In the genomic region with DNA sequence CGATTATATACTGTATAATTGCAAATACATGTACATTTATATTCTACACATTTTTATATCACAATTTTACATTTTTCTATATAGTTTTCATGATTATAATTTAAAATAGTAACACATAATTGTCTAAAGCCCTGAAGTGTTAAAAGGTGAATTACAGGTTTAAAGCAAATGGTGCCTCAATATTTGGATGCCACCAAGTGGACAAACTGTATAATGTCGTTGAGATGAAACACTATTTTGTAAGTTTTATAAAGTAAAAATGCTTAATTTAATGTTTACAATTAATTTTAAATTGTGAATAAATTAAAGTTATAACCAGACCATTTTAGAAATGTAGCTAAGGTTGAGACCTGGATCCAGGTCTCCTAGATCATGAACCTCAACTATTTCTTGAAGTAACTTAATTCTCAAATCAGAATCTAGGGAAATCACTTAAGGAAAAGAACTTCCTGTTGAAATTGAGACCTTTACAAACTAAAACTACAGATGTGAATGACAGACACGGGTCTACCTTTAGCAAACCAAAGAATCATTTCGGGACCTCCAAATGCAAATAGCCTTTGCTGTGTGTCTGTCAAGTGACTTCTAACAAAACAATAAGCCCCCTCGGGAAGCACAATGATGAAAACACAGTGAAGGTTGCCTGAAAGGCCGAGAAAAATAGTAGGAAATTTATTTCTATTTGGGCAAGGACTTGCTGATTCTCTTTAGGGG, we compare ENCODE assay signal across 8 cellular contexts. TPM values are rescaled to one million over a fixed set of nuclear protein-coding genes. Genes with fewer than 3 reads are reported as not detected.
DNase-seq lines count a peak whose midpoint lies in the region; ATAC-seq, FAIRE-seq and TF ChIP-seq lines count a peak whose summit lies in the region.

No MANE protein-coding gene starts in this region.

- RAD21 ChIA-PET in GM12878 (lab: Charles Lee; ENCODE audit: unreplicated experiment): interaction anchor here (0.6 kb wide), 1 partner anchor 631 kb away, joined by 3 read pairs; no protein-coding TSS in a partner anchor

- POLR2A ChIA-PET in GM12878 (lab: Charles Lee): no interaction called here

- FAIRE-seq in D721Med (lab: Jason Lieb, UNC) (peak; percentile 77), GM12878 (lab: Jason Lieb, UNC) (peak; percentile 7)

- H3K27me3 ChIP-seq in GM12878 (replicated peaks in 1 of 2; ENCODE audit: control insufficient read depth in 2 of 2, insufficient read depth in 2 of 2, low read length in 1 of 2): no peaks in the 10 kb centered on the region
- no peaks in the 10 kb centered on the region for H3K27me3 ChIP-seq in lower lobe of right lung (ENCODE audit: low read depth)

- intact Hi-C loops in GM12878 (cut with micrococcal nuclease; ENCODE audit: unreplicated experiment) (loop anchor here (1.0 to 2.0 kb wide), 2 partner anchors 93 to 341 kb away; no protein-coding TSS in a partner anchor), lower lobe of right lung (cut with DNase I) (no loop called here)

- CTCF ChIA-PET in GM12878 (lab: Yijun Ruan, JAX): interaction anchor here (0.7 to 4.2 kb wide), 15 partner anchors 10 to 348 kb away, joined by 3 to 18 read pairs (median 4); no protein-coding TSS in a partner anchor

- BruUV-seq in GM12878 (replicated peaks; lab: Mats Ljungman, UMichigan): no TSS peak

- H3K36me3 ChIP-seq in GM12878 (ENCODE audit: control insufficient read depth in 2 of 2, insufficient read depth in 2 of 2, low read length in 1 of 2) (no peaks in the 10 kb centered on the region), lower lobe of right lung (no peaks in the 10 kb centered on the region)

- peak; percentile 82 for TF ChIP-seq RAD21 in GM12878 (IDR thresholded peaks at IDR 0.05; ENCODE audit: insufficient read depth, low read depth, low read length)

- H3K27ac ChIP-seq in GM12878 (ENCODE audit: control insufficient read depth, insufficient read depth) (no peak overlapping the region), lower lobe of right lung (peak overlapping the region; percentile 61)

- H3K4me1 ChIP-seq in GM12878 (ENCODE audit: control insufficient read depth, insufficient read depth, low read length) (no peaks in the 10 kb centered on the region), lower lobe of right lung (peaks cover 5% of the 10 kb centered on the region)

- no peaks in the 10 kb centered on the region for H4K20me1 ChIP-seq in GM12878 (ENCODE audit: control insufficient read depth, insufficient read depth)

- H2AFZ ChIP-seq in GM12878 (ENCODE audit: control insufficient read depth, low read depth, low read length): peak overlapping the region; percentile 9; the same call in 1 of the 2 replicates

- peak; percentile 52; the same call in 2 of the 3 replicates for ATAC-seq in GM12878
- ATAC-seq in lower lobe of right lung: peak in 1 of 2 donors; percentile 80
- no peak for ATAC-seq in GM21825 (IDR thresholded peaks at IDR 0.05; ENCODE audit: unreplicated experiment)
- ATAC-seq in esophagus mucosa: no peak
- ATAC-seq in HG03025 (IDR thresholded peaks at IDR 0.05; ENCODE audit: low FRiP score, unreplicated experiment): no peak

- H3K79me2 ChIP-seq in GM12878 (ENCODE audit: control insufficient read depth, insufficient read depth, low read length): no peaks in the 10 kb centered on the region

- no peak overlapping the region for H3K4me3 ChIP-seq in GM12878
- peak overlapping the region; percentile 46 for H3K4me3 ChIP-seq in lower lobe of right lung

- no peak overlapping the region for H3K4me2 ChIP-seq in GM12878 (ENCODE audit: control insufficient read depth, insufficient read depth)

- WGBS in GM12878 (ENCODE audit: insufficient coverage, insufficient replicate concordance, low lambda C conversion rate, missing lambda C conversion rate): 13% methylated on average over 6 of the region's 6 CpGs

- SMC1A ChIA-PET in GM12878 (lab: Charles Lee; ENCODE audit: uncharacterized antibody, unreplicated experiment): interaction anchor here (0.9 to 2.1 kb wide), 9 partner anchors 9 to 340 kb away, joined by 3 to 6 read pairs (median 4); no protein-coding TSS in a partner anchor

- no peak overlapping the region for H3K9ac ChIP-seq in GM12878 (ENCODE audit: control insufficient read depth, insufficient read depth, low read length)

- in situ Hi-C loops in GM12878 (cut with MboI): no loop called here

- TF ChIP-seq CTCF in D721Med (IDR thresholded peaks at IDR 0.05; ENCODE audit: insufficient read depth, missing control alignments) (peak; percentile 77), GM12878 (IDR thresholded peaks at IDR 0.05 in 2 of 3, conservative IDR thresholded peaks at IDR 0.05 in 1 of 3; ENCODE audit: control insufficient read depth in 2 of 3, extremely low read depth in 1 of 3, insufficient read depth in 1 of 3, low read depth in 3 of 3, low read length in 3 of 3) (peak; percentile 37 to 60 (median 43); a peak in 4 of 6 replicates), lower lobe of right lung (IDR thresholded peaks at IDR 0.05) (peak; percentile 42)

- no peaks in the 10 kb centered on the region for H3K9me3 ChIP-seq in GM12878 (replicated peaks; ENCODE audit: control insufficient read depth, insufficient read depth, low read length)
- no peaks in the 10 kb centered on the region for H3K9me3 ChIP-seq in lower lobe of right lung

- TF ChIP-seq POLR2A in GM12878 (IDR thresholded peaks at IDR 0.05; ENCODE audit: low read depth, low read length): no peak

- TF ChIP-seq EP300 in GM12878 (IDR thresholded peaks at IDR 0.05; ENCODE audit: borderline replicate concordance in 1 of 2, control insufficient read depth in 1 of 2, low read depth in 2 of 2, low read length in 2 of 2): no peak

- DNase-seq in D721Med (ENCODE audit: insufficient read length, low spot score): no peak
- DNase-seq in Kasumi-1 (lab: John Stamatoyannopoulos, UW): peak; percentile 21 to 22
- no peak for DNase-seq in GM12878 (ENCODE audit: low read depth, low spot score)
- no peak for DNase-seq in lower lobe of right lung
- DNase-seq in stimulated activated CD4-positive, alpha-beta T cell treated with anti-CD3 and anti-CD28 coated beads, Interleukin-15, amount 100 ng/mL, for 24 hours: no peak

TF ChIP-seq in GM12878, 131 proteins besides CTCF, POLR2A, EP300 and RAD21:
- TF ChIP-seq SMC3 (IDR thresholded peaks at IDR 0.05; ENCODE audit: borderline replicate concordance, low read length) (peak; percentile 70; the same call in 1 of the 2 replicates), KAT2A (conservative IDR thresholded peaks at IDR 0.05; ENCODE audit: control insufficient read depth, low read depth, low read length) (no peak), BMI1 (IDR thresholded peaks at IDR 0.05; ENCODE audit: borderline replicate concordance) (no peak)
TF ChIP-seq in GM12878: peak in this region for 1.

RNA-seq across cellular contexts. Expression of a gene that starts 37.8 kb away (rescaled TPM):
- total RNA-seq in GM12878 (2013; cell fraction: nucleolus; rRNA removed): 2.8 and 5.0 TPM in 2 replicates
- total RNA-seq in GM12878 (2014; rRNA removed) (4.9 and 5.1 TPM in 2 replicates), GM12878 (2014; rRNA removed; fragmentation: Illumina TruSeq; extraction: Trizol) (4.9 and 5.4 TPM in 2 replicates), GM12878 (2021) (6.8 and 7.7 TPM in 2 replicates), lower lobe of right lung (11.5 TPM), esophagus mucosa (10.6 TPM)
- polyA plus RNA-seq in GM12878 (2011; ENCODE audit: low read depth): 2.0 TPM
- polyA plus RNA-seq in GM12878 (2011; rRNA removed) (0.96 and 1.5 TPM in 2 replicates), GM12878 (2014; fragmentation: Illumina TruSeq; extraction: Trizol) (5.5 and 6.3 TPM in 2 replicates), GM12878 (2014; fragmentation: Nextera tagmentation; extraction: Ambion mirVana) (1 to 10 TPM; 3.6 to 5.1 TPM), GM12878 (2014; rRNA removed) (3.6 and 4.2 TPM in 2 replicates), GM12878 (2016; fragmentation: Nextera tagmentation; extraction: Ambion mirVana) (1 to 10 TPM; 6.6 to 8.4 TPM)
- 0.51 and 0.52 TPM in 2 replicates for polyA plus RNA-seq in GM12878 (2011; cell fraction: cytosol; rRNA removed)
- 0.19 and 0.57 TPM in 2 replicates for polyA plus RNA-seq in GM12878 (2011; cell fraction: nucleus; rRNA removed)
- polyA plus RNA-seq in GM12878 (2012): 2.5 and 3.2 TPM in 2 replicates
- polyA minus RNA-seq in GM12878 (2011; rRNA and poly(A)+ RNA removed): 0.80 and 1.6 TPM in 2 replicates
- 1.4 TPM in 1 of 2 replicates, not detected in the other for polyA minus RNA-seq in GM12878 (2011; cell fraction: cytosol; rRNA and poly(A)+ RNA removed)
- polyA minus RNA-seq in GM12878 (2011; cell fraction: nucleus; rRNA and poly(A)+ RNA removed): 0.19 TPM in 1 of 2 replicates, not detected in the other

Comparison
In these comparisons a context has a peak if more than half of its experiments do, and no peak if none do; other contexts are left out.
1. DNase-seq: peak in Kasumi-1 (2 of 2); none in D721Med (single experiment), GM12878 (single experiment), lower lobe of right lung (single experiment) and stimulated activated CD4-positive, alpha-beta T cell treated with anti-CD3 and anti-CD28 coated beads, Interleukin-15, amount 100 ng/mL, for 24 hours (single experiment).
2. Peak in every context shown above with its lines, with median percentiles within 50 percentile points of each other: CTCF ChIP-seq.